Comparison of ENCODE assay signal across 15 cellular contexts in the genomic region with DNA sequence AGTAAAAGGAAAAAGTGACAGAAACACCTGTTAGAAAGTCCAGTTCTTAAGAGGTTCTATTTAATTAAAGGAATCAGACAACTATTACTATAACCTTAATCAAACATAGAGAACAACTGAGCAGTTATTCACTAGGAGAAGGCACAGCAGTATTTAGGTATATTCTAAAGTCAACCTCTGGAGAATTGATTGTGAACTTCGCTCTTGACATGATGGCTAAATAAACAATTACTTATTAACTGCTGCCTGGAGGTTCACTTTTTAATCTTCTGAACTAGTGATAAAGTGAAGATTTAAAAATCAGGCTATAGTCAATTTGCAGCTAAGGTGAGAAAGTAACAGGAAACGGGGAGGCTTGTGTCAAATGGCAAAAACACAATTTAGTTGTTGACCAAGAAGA.
DNase-seq lines count a peak whose midpoint lies in the region; ATAC-seq, FAIRE-seq and TF ChIP-seq lines count a peak whose summit lies in the region.
"Had no signal": no experiment of that assay in that cellular context is flagged by ENCODE, and none has a peak within 500 bp of the region (broad histone marks: within the 10 kb centered on the region; RNA-seq: fewer than 3 reads in every experiment).

No MANE protein-coding gene starts in this region.

- H3K4me1 ChIP-seq in pancreas = no peaks in the 10 kb centered on the region
- H3K4me1 ChIP-seq: A549, BE2C had no signal

- FAIRE-seq in pancreas (lab: Jason Lieb, UNC) = peak; percentile 17
- FAIRE-seq: A549, GM12892 had no signal

- H3K27me3 ChIP-seq in pancreas = no peaks in the 10 kb centered on the region
- H3K27me3 ChIP-seq: BE2C had no signal

- peak; percentile 42 for DNase-seq in NCI-H1105 (lab: John Stamatoyannopoulos, UW)
- DNase-seq in NCI-H1105 treated with DMSO at 0.1 percent for 48 hours (lab: John Stamatoyannopoulos, UW) = peak; percentile 79
- DNase-seq in NCI-H748 (lab: John Stamatoyannopoulos, UW; ENCODE audit: unreplicated experiment) = peak; percentile 65
- DNase-seq in pancreas = no peak
- no peak for DNase-seq in UCSD-AML1 (lab: John Stamatoyannopoulos, UW; ENCODE audit: unreplicated experiment)
- DNase-seq in activated CD4-positive, alpha-beta memory T cell treated with anti-CD3 and anti-CD28 coated beads for 36 hours = no peak
- DNase-seq: BE2C; CD4-positive, alpha-beta memory T cell; DND-41; GDM1; H7 had no signal

- H3K4me3 Mint-ChIP-seq in activated CD4-positive, alpha-beta memory T cell treated with anti-CD3 and anti-CD28 coated beads for 36 hours = no peak overlapping the region
- H3K4me3 Mint-ChIP-seq: CD4-positive, alpha-beta memory T cell; GM23338 had no signal

- no peaks in the 10 kb centered on the region for H3K4me1 Mint-ChIP-seq in activated CD4-positive, alpha-beta memory T cell treated with anti-CD3 and anti-CD28 coated beads for 36 hours (ENCODE audit: low read depth)
- H3K4me1 Mint-ChIP-seq: CD4-positive, alpha-beta memory T cell had no signal

- H3K36me3 ChIP-seq in pancreas = no peaks in the 10 kb centered on the region
- H3K36me3 ChIP-seq: BE2C had no signal

- no peak overlapping the region for H3K27ac ChIP-seq in pancreas
- H3K27ac ChIP-seq: A549, C4-2B had no signal

- POLR2A ChIA-PET in activated CD4-positive, alpha-beta memory T cell treated with anti-CD3 and anti-CD28 coated beads for 36 hours (lab: Charles Lee) = no interaction called here

- no peaks in the 10 kb centered on the region for H3K9me3 ChIP-seq in pancreas
- H3K9me3 ChIP-seq: A549 had no signal

- no peak for TF ChIP-seq CTCF in pancreas (IDR thresholded peaks at IDR 0.05)

- H3K9me3 Mint-ChIP-seq in activated CD4-positive, alpha-beta memory T cell treated with anti-CD3 and anti-CD28 coated beads for 36 hours = no peaks in the 10 kb centered on the region

- no peak for ATAC-seq in pancreas
- ATAC-seq: A549, GM23338 had no signal

- CTCF ChIA-PET in activated CD4-positive, alpha-beta memory T cell treated with anti-CD3 and anti-CD28 coated beads for 36 hours (lab: Charles Lee) = no interaction called here

- no peaks in the 10 kb centered on the region for H3K36me3 Mint-ChIP-seq in activated CD4-positive, alpha-beta memory T cell treated with anti-CD3 and anti-CD28 coated beads for 36 hours
- H3K36me3 Mint-ChIP-seq: CD4-positive, alpha-beta memory T cell had no signal

- no peak overlapping the region for H3K27ac Mint-ChIP-seq in activated CD4-positive, alpha-beta memory T cell treated with anti-CD3 and anti-CD28 coated beads for 36 hours
- H3K27ac Mint-ChIP-seq: CD4-positive, alpha-beta memory T cell; GM23338 had no signal

- no peak overlapping the region for H3K4me3 ChIP-seq in pancreas
- H3K4me3 ChIP-seq: A549, GM23338 had no signal

- 12 to 16% methylated on average over 2 of the region's 2 CpGs for WGBS in pancreas, 2 donors

- intact Hi-C loops in pancreas (cut with DNase I) = no loop called here
- intact Hi-C loops in activated CD4-positive, alpha-beta memory T cell treated with anti-CD3 and anti-CD28 coated beads for 36 hours (cut with micrococcal nuclease) = no loop called here

- no peaks in the 10 kb centered on the region for H3K27me3 Mint-ChIP-seq in activated CD4-positive, alpha-beta memory T cell treated with anti-CD3 and anti-CD28 coated beads for 36 hours
- H3K27me3 Mint-ChIP-seq: CD4-positive, alpha-beta memory T cell had no signal

Comparison
In these comparisons a context has a peak if more than half of its experiments do, and no peak if none do; other contexts are left out.
1. DNase-seq: peak in NCI-H1105 (single experiment), NCI-H1105 treated with DMSO at 0.1 percent for 48 hours (single experiment) and NCI-H748 (single experiment); none in pancreas (0 of 6), UCSD-AML1 (single experiment) and activated CD4-positive, alpha-beta memory T cell treated with anti-CD3 and anti-CD28 coated beads for 36 hours (single experiment).